In genomic region chr10:124918906-124919305, GRCh38 we compare ENCODE assay signal across 8 cellular contexts. TPM values are rescaled to one million over a fixed set of nuclear protein-coding genes. Genes with fewer than 3 reads are reported as not detected.
DNase-seq lines count a peak whose midpoint lies in the region; ATAC-seq and TF ChIP-seq lines count a peak whose summit lies in the region.

No MANE protein-coding gene starts in this region.

- no peak for TF ChIP-seq POLR2A in upper lobe of left lung (IDR thresholded peaks at IDR 0.05)

- H3K36me3 ChIP-seq in liver (ENCODE audit: control insufficient read depth in 4 of 4, insufficient read depth in 3 of 4, low read depth in 1 of 4, low read length in 3 of 4) = peaks cover 0 to 3% (median 0%) of the 10 kb centered on the region in 4 donors
- H3K36me3 ChIP-seq in upper lobe of left lung = peaks cover 0 to 9% (median 0%) of the 10 kb centered on the region in 4 donors

- peak overlapping the region; percentile 16 for H3K27ac Mint-ChIP-seq in activated naive CD4-positive, alpha-beta T cell treated with anti-CD3 and anti-CD28 coated beads, Interleukin-2, amount 10 ng/mL, durations not matched to agents 7 days and 5 days

- no peak for ATAC-seq in upper lobe of left lung (ENCODE audit: low FRiP score in 2 of 2)

- CTCF ChIA-PET in activated naive CD4-positive, alpha-beta T cell treated with anti-CD3 and anti-CD28 coated beads, Interleukin-2, amount 10 ng/mL, durations not matched to agents 7 days and 5 days (lab: Charles Lee) = no interaction called here

- peaks cover 30% of the 10 kb centered on the region for H3K4me1 Mint-ChIP-seq in activated naive CD4-positive, alpha-beta T cell treated with anti-CD3 and anti-CD28 coated beads, Interleukin-2, amount 10 ng/mL, durations not matched to agents 7 days and 5 days

- no peak for TF ChIP-seq RAD21 in liver (IDR thresholded peaks at IDR 0.05)

- peak overlapping the region; percentile 93 for H3K4me3 Mint-ChIP-seq in activated naive CD4-positive, alpha-beta T cell treated with anti-CD3 and anti-CD28 coated beads, Interleukin-2, amount 10 ng/mL, durations not matched to agents 7 days and 5 days

- no peaks in the 10 kb centered on the region for H3K9me3 Mint-ChIP-seq in activated naive CD4-positive, alpha-beta T cell treated with anti-CD3 and anti-CD28 coated beads, Interleukin-2, amount 10 ng/mL, durations not matched to agents 7 days and 5 days

- TF ChIP-seq CTCF in liver (IDR thresholded peaks at IDR 0.05; ENCODE audit: low read depth, low read length, missing input control) (no peak), upper lobe of left lung (IDR thresholded peaks at IDR 0.05) (no peak)

- H3K4me1 ChIP-seq in liver (ENCODE audit: control insufficient read depth in 4 of 4, insufficient read depth in 4 of 4, low read length in 3 of 4) = peaks cover 10 to 41% (median 23%) of the 10 kb centered on the region in 4 donors
- H3K4me1 ChIP-seq in upper lobe of left lung = peaks cover 18 to 36% (median 19%) of the 10 kb centered on the region in 4 donors

- H3K4me3 ChIP-seq in liver (ENCODE audit: low read depth in 1 of 3, low read length in 3 of 3) (peak overlapping the region in 1 of 3 donors; percentile 89), upper lobe of left lung (peak overlapping the region in 2 of 4 donors; percentile 84 to 87)

- WGBS in liver = 69% methylated on average over 3 of the region's 3 CpGs
- WGBS in upper lobe of left lung, 2 donors = 89 to 90% methylated on average over 3 of the region's 3 CpGs

- no peaks in the 10 kb centered on the region for H3K27me3 Mint-ChIP-seq in activated naive CD4-positive, alpha-beta T cell treated with anti-CD3 and anti-CD28 coated beads, Interleukin-2, amount 10 ng/mL, durations not matched to agents 7 days and 5 days

- H3K27ac ChIP-seq in liver (ENCODE audit: low read depth in 1 of 2, low read length in 2 of 2) (peak overlapping the region; percentile 93 to 94), upper lobe of left lung (peak overlapping the region in 3 of 4 donors; percentile 97 to 98 (median 98))

- no peak for TF ChIP-seq EP300 in upper lobe of left lung (IDR thresholded peaks at IDR 0.05)

- in situ Hi-C loops in G401 (cut with HindIII; ENCODE audit: low sequenced_read_pairs) = no loop called here

- H3K9ac ChIP-seq in liver (ENCODE audit: low read depth in 1 of 2, low read length in 2 of 2) = peak overlapping the region in 1 of 2 donors; percentile 83

- H3K36me3 Mint-ChIP-seq in activated naive CD4-positive, alpha-beta T cell treated with anti-CD3 and anti-CD28 coated beads, Interleukin-2, amount 10 ng/mL, durations not matched to agents 7 days and 5 days = peaks cover 11% of the 10 kb centered on the region

- no peaks in the 10 kb centered on the region for H3K9me3 ChIP-seq in liver (ENCODE audit: control insufficient read depth in 4 of 4, low read length in 3 of 4)
- H3K9me3 ChIP-seq in upper lobe of left lung = no peaks in the 10 kb centered on the region

- DNase-seq in activated naive CD4-positive, alpha-beta T cell treated with anti-CD3 and anti-CD28 coated beads, Interleukin-2, amount 10 ng/mL, durations not matched to agents 7 days and 5 days = no peak
- DNase-seq in activated naive CD4-positive, alpha-beta T cell treated with Interleukin-2 at 50 U/mL for 16 hours = no peak
- DNase-seq in amniotic epithelial cell (ENCODE audit: low read depth) = peak; percentile 74
- DNase-seq in upper lobe of left lung = no peak
- DNase-seq in G401 (ENCODE audit: low spot score) = no peak
- DNase-seq in stimulated activated CD4-positive, alpha-beta T cell treated with anti-CD3 and anti-CD28 coated beads, Interleukin-2, amount 100 ng/mL, for 48 hours = no peak
- DNase-seq in NCI-H2029 treated with DMSO at 0.1 percent for 48 hours (lab: John Stamatoyannopoulos, UW) = no peak

- H3K27me3 ChIP-seq in liver (ENCODE audit: control insufficient read depth in 4 of 4, insufficient read depth in 4 of 4, low read length in 3 of 4) = no peaks in the 10 kb centered on the region
- no peaks in the 10 kb centered on the region for H3K27me3 ChIP-seq in upper lobe of left lung

TF ChIP-seq in liver, 16 proteins besides CTCF, POLR2A, EP300 and RAD21:
- TF ChIP-seq SP1 (IDR thresholded peaks at IDR 0.05) = no peak
- no peak for TF ChIP-seq ATF3 (IDR thresholded peaks at IDR 0.05)
- no peak for TF ChIP-seq FOXA1 (IDR thresholded peaks at IDR 0.05)
- no peak for TF ChIP-seq FOXA2 (IDR thresholded peaks at IDR 0.05)
- TF ChIP-seq HNF4A (conservative IDR thresholded peaks at IDR 0.05) = no peak
- no peak for TF ChIP-seq TAF1 (conservative IDR thresholded peaks at IDR 0.05)
- no peak for TF ChIP-seq JUND (IDR thresholded peaks at IDR 0.05)
- no peak for TF ChIP-seq YY1 (IDR thresholded peaks at IDR 0.05)
- TF ChIP-seq MAX (IDR thresholded peaks at IDR 0.05) = no peak
- no peak for TF ChIP-seq NR2F2 (IDR thresholded peaks at IDR 0.05)
- TF ChIP-seq GABPA (IDR thresholded peaks at IDR 0.05 in 1 of 2, conservative IDR thresholded peaks at IDR 0.05 in 1 of 2) = no peak
- no peak for TF ChIP-seq EGR1 (IDR thresholded peaks at IDR 0.05; ENCODE audit: low read depth in 2 of 2)
- no peak for TF ChIP-seq REST (IDR thresholded peaks at IDR 0.05)
- no peak for TF ChIP-seq HNF4G (IDR thresholded peaks at IDR 0.05)
- no peak for TF ChIP-seq ZBTB33 (IDR thresholded peaks at IDR 0.05)
- TF ChIP-seq RXRA (IDR thresholded peaks at IDR 0.05) = no peak

RNA-seq across cellular contexts. Expression of gene ZRANB1, which starts 23.0 kb away (rescaled TPM):
- total RNA-seq in liver = 10 to 100 TPM; 21.2 to 32.5 TPM
- 1 to 10 TPM; 6.2 to 7.5 TPM for polyA plus RNA-seq in liver
- 10 to 100 TPM; 14.6 to 35.4 (median 17.1) TPM for total RNA-seq in upper lobe of left lung
- total RNA-seq in G401 (2014; rRNA removed; shearing (Covaris generic)) = 15.0 and 17.3 TPM in 2 replicates
